In the genomic region with DNA sequence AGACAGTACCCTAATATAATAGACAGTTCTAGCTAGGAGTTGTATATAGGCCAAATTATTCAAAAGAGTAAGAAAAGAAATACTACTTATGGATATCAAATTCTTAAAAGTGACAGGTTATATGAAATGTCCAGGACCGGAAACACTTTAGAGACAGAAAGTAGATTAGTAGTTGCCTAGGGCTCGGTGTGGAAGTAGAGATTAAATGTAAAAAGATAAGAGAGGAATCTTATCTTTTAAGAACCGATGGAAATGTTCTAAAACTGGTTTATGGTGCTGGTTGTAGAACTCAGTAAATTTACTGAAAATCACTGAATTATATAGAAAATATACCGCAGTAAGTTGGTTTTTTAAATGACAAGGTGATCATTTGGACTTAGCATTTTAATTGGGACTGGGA, we compare ENCODE assay signal across 20 cellular contexts.
DNase-seq lines count a peak whose midpoint lies in the region; ATAC-seq, FAIRE-seq and TF ChIP-seq lines count a peak whose summit lies in the region.
"Had no signal": no experiment of that assay in that cellular context is flagged by ENCODE, and none has a peak within 500 bp of the region (broad histone marks: within the 10 kb centered on the region; RNA-seq: fewer than 3 reads in every experiment).

No MANE protein-coding gene starts in this region.

- no peak for FAIRE-seq in K562 (lab: Jason Lieb, UNC)
- FAIRE-seq: D721Med, GM12892, GM18507 had no signal

- H3K4me2 ChIP-seq in K562 (ENCODE audit: insufficient read depth, low read length), result no peak overlapping the region
- H3K4me2 ChIP-seq: GM23338 had no signal

- no peak for TF ChIP-seq POLR2A in K562 (conservative IDR thresholded peaks at IDR 0.05)

- POLR2A ChIA-PET in K562 (lab: Yijun Ruan, JAX), result interaction anchor here (0.6 to 4.4 kb wide), 4 partner anchors 9 to 463 kb away, joined by 3 to 23 read pairs (median 4); no protein-coding TSS in a partner anchor

- no peak for DNase-seq in natural killer cell treated with Interleukin-12 subunit alpha and Interleukin-12 subunit beta and Interleukin-15 and Interleukin-18, amount 100 ng/mL, for 72 hours (ENCODE audit: low spot score)
- DNase-seq in natural killer cell, result no peak
- peak; percentile 49 for DNase-seq in OCI-M1 (lab: John Stamatoyannopoulos, UW)
- no peak for DNase-seq in K562 (ENCODE audit: extremely low read depth in 1 of 4, low spot score in 3 of 4)
- DNase-seq in activated T-cell treated with anti-CD3 and anti-CD28 coated beads for 4 hours, result no peak
- DNase-seq: ACHN; BE2C; C1 segment of cervical spinal cord; Caco-2; CD4-positive, alpha-beta T cell; GDM1; H7; HFFc6 had no signal

- no peak overlapping the region for H2AFZ ChIP-seq in K562 (ENCODE audit: low read depth, low read length)
- H2AFZ ChIP-seq: GM23338 had no signal

- H3K79me2 ChIP-seq in K562 (ENCODE audit: control insufficient read depth, insufficient read depth, low read length), result peaks cover 99% of the 10 kb centered on the region

- ATAC-seq in natural killer cell treated with Interleukin-12 subunit alpha and Interleukin-12 subunit beta and Interleukin-15 and Interleukin-18, amount 100 ng/mL, for 72 hours, result no peak
- ATAC-seq in natural killer cell, result no peak
- no peak; the same call in 2 of the 3 replicates for ATAC-seq in K562
- ATAC-seq in HG03159 (IDR thresholded peaks at IDR 0.05; ENCODE audit: unreplicated experiment), result no peak
- ATAC-seq in HG03095 (IDR thresholded peaks at IDR 0.05; ENCODE audit: unreplicated experiment), result no peak
- ATAC-seq: GM23338, HCT116 had no signal

- H3K27me3 ChIP-seq in K562 (ENCODE audit: control insufficient read depth in 2 of 2, insufficient read depth in 2 of 2, low read length in 2 of 2), result no peaks in the 10 kb centered on the region
- H3K27me3 ChIP-seq: BE2C had no signal

- H3K4me3 Mint-ChIP-seq in natural killer cell treated with Interleukin-12 subunit alpha and Interleukin-12 subunit beta and Interleukin-15 and Interleukin-18, amount 100 ng/mL, for 72 hours, result peak overlapping the region; percentile 86
- H3K4me3 Mint-ChIP-seq in natural killer cell, result no peak overlapping the region
- H3K4me3 Mint-ChIP-seq: CD4-positive, alpha-beta T cell; GM23338; HFFc6 had no signal

- intact Hi-C loops in natural killer cell (cut with micrococcal nuclease), result no loop called here
- intact Hi-C loops in K562 (cut with micrococcal nuclease), result no loop called here

- WGBS in K562 (ENCODE audit: insufficient coverage, low coverage, missing lambda C conversion rate), result 4% methylated on average over 4 of the region's 4 CpGs

- no peak overlapping the region for H3K4me3 ChIP-seq in K562
- H3K4me3 ChIP-seq: GM23338 had no signal

- TF ChIP-seq CTCF in natural killer cell (IDR thresholded peaks at IDR 0.05) (no peak), K562 (IDR thresholded peaks at IDR 0.05 in 2 of 3, conservative IDR thresholded peaks at IDR 0.05 in 1 of 3; ENCODE audit: insufficient read depth in 2 of 3, low read depth in 1 of 3, low read length in 3 of 3) (no peak)

- peak overlapping the region; percentile 22; the same call in 1 of the 3 replicates for H3K27ac ChIP-seq in K562 (ENCODE audit: extremely low read depth, low read depth, low read length)

- H3K9me1 ChIP-seq in K562 (ENCODE audit: control insufficient read depth, insufficient read depth, low read length), result no peaks in the 10 kb centered on the region

- peaks cover 14 to 45% of the 10 kb centered on the region in 2 experiments for H3K4me1 ChIP-seq in K562 (replicated peaks in 1 of 2; ENCODE audit: control insufficient read depth in 2 of 2, insufficient read depth in 2 of 2, low read length in 2 of 2)

- no TSS peak for BruUV-seq in K562 (replicated peaks; lab: Mats Ljungman, UMichigan)

- H3K4me1 Mint-ChIP-seq in natural killer cell treated with Interleukin-12 subunit alpha and Interleukin-12 subunit beta and Interleukin-15 and Interleukin-18, amount 100 ng/mL, for 72 hours (ENCODE audit: low read depth in 2 of 2), result peaks cover 37 to 77% of the 10 kb centered on the region in 2 donors
- peaks cover 46 to 49% of the 10 kb centered on the region in 2 donors for H3K4me1 Mint-ChIP-seq in natural killer cell

- TF ChIP-seq EP300 in K562 (IDR thresholded peaks at IDR 0.05; ENCODE audit: low read length), result peak; percentile 77

- no peaks in the 10 kb centered on the region for H3K9me3 Mint-ChIP-seq in natural killer cell treated with Interleukin-12 subunit alpha and Interleukin-12 subunit beta and Interleukin-15 and Interleukin-18, amount 100 ng/mL, for 72 hours
- H3K9me3 Mint-ChIP-seq in natural killer cell, result no peaks in the 10 kb centered on the region
- H3K9me3 Mint-ChIP-seq: CD4-positive, alpha-beta T cell; GM23338; HFFc6 had no signal

- no peak for TF ChIP-seq RAD21 in K562 (CRISPR knock-in tag; conservative IDR thresholded peaks at IDR 0.05 in 1 of 2, IDR thresholded peaks at IDR 0.05 in 1 of 2)

- peaks cover 48% of the 10 kb centered on the region for H4K20me1 ChIP-seq in K562 (replicated peaks; ENCODE audit: control insufficient read depth, insufficient read depth, low read length)

- H3K27ac Mint-ChIP-seq in natural killer cell treated with Interleukin-12 subunit alpha and Interleukin-12 subunit beta and Interleukin-15 and Interleukin-18, amount 100 ng/mL, for 72 hours, result peak overlapping the region; percentile 43 to 98
- H3K27ac Mint-ChIP-seq in natural killer cell, result no peak overlapping the region
- H3K27ac Mint-ChIP-seq: CD4-positive, alpha-beta T cell; GM23338; HFFc6 had no signal

- peaks cover 25% of the 10 kb centered on the region for H3K36me3 ChIP-seq in K562 (ENCODE audit: control insufficient read depth, insufficient read depth, low read length)
- H3K36me3 ChIP-seq: BE2C had no signal

- H3K27me3 Mint-ChIP-seq in natural killer cell treated with Interleukin-12 subunit alpha and Interleukin-12 subunit beta and Interleukin-15 and Interleukin-18, amount 100 ng/mL, for 72 hours, result no peaks in the 10 kb centered on the region
- H3K27me3 Mint-ChIP-seq in natural killer cell (ENCODE audit: low read depth in 2 of 2), result no peaks in the 10 kb centered on the region
- H3K27me3 Mint-ChIP-seq: CD4-positive, alpha-beta T cell had no signal

- no peak overlapping the region for H3K9ac ChIP-seq in K562 (ENCODE audit: insufficient read depth in 1 of 2, low read depth in 2 of 2, low read length in 2 of 2)

- no peaks in the 10 kb centered on the region for H3K9me3 ChIP-seq in K562 (replicated peaks; ENCODE audit: control insufficient read depth, insufficient read depth, low read depth, low read length)
- H3K9me3 ChIP-seq: BE2C, Caco-2 had no signal

- in situ Hi-C loops in K562 (cut with MboI), result no loop called here

- CTCF ChIA-PET in K562 (lab: Yijun Ruan, JAX; ENCODE audit: low intra/inter-chr PET ratio), result interaction anchor here (0.6 kb wide), 1 partner anchor 10 kb away, joined by 5 read pairs; no protein-coding TSS in a partner anchor

- H3K36me3 Mint-ChIP-seq in natural killer cell treated with Interleukin-12 subunit alpha and Interleukin-12 subunit beta and Interleukin-15 and Interleukin-18, amount 100 ng/mL, for 72 hours, result peaks cover 3% of the 10 kb centered on the region
- H3K36me3 Mint-ChIP-seq in natural killer cell, result no peaks in the 10 kb centered on the region

TF ChIP-seq in K562, 482 proteins besides CTCF, POLR2A, EP300 and RAD21 (continues in another document):
- TF ChIP-seq ZNF398 (CRISPR knock-in tag; IDR thresholded peaks at IDR 0.05) (no peak), NR2F6 (CRISPR knock-in tag; IDR thresholded peaks at IDR 0.05) (no peak), CBFA2T2 (conservative IDR thresholded peaks at IDR 0.05) (peak; percentile 50), PTTG1 (tag; IDR thresholded peaks at IDR 0.05; ENCODE audit: low read depth) (no peak), TEAD1 (CRISPR knock-in tag; IDR thresholded peaks at IDR 0.05) (no peak), MXI1 (IDR thresholded peaks at IDR 0.05; ENCODE audit: low read depth, low read length) (no peak), BRCA1 (IDR thresholded peaks at IDR 0.05) (no peak), BRCA1 (CRISPR knock-in tag; IDR thresholded peaks at IDR 0.05) (no peak), ZNF217 (CRISPR knock-in tag; IDR thresholded peaks at IDR 0.05) (no peak), USF2 (CRISPR knock-in tag; IDR thresholded peaks at IDR 0.05) (no peak), LEF1 (IDR thresholded peaks at IDR 0.05) (no peak), STAT5B (CRISPR knock-in tag; IDR thresholded peaks at IDR 0.05) (no peak), JUND (IDR thresholded peaks at IDR 0.05; ENCODE audit: borderline replicate concordance, low read depth, low read length) (no peak), JUND (tag; IDR thresholded peaks at IDR 0.05; ENCODE audit: borderline replicate concordance, low read depth, low read length) (no peak), ZSCAN29 (IDR thresholded peaks at IDR 0.05) (no peak), POU5F1 (IDR thresholded peaks at IDR 0.05; ENCODE audit: borderline replicate concordance, low read depth, low read length, partially characterized antibody) (no peak), MTA2 (IDR thresholded peaks at IDR 0.05; ENCODE audit: low read depth) (0 out of 2 replicates have a peak, but pooled peaks have one; percentile 20), TBL1XR1 (IDR thresholded peaks at IDR 0.05; ENCODE audit: low read length in 2 of 2) (peak in 1 of 2 experiments; percentile 52; a peak in 1 of 4 replicates)

Comparison
In these comparisons a context has a peak if more than half of its experiments do, and no peak if none do; other contexts are left out.
1. H3K27ac Mint-ChIP-seq: peak in natural killer cell treated with Interleukin-12 subunit alpha and Interleukin-12 subunit beta and Interleukin-15 and Interleukin-18, amount 100 ng/mL, for 72 hours (2 of 2); none in natural killer cell (0 of 2).